18 cellular contexts compared by ENCODE assay signal in genomic region chr15:28114721-28115622, GRCh38. TPM values are rescaled to one million over a fixed set of nuclear protein-coding genes. Genes with fewer than 3 reads are reported as not detected.
DNase-seq lines count a peak whose midpoint lies in the region; TF ChIP-seq lines count a peak whose summit lies in the region.
"Had no signal": no experiment of that assay in that cellular context is flagged by ENCODE, and none has a peak within 500 bp of the region (broad histone marks: within the 10 kb centered on the region; RNA-seq: fewer than 3 reads in every experiment).

No MANE protein-coding gene starts in this region.

- DNase-seq in EH (ENCODE audit: low read depth) (peak; percentile 46), RPMI7951 (ENCODE audit: low read depth) (peak; percentile 65), fibroblast of mammary gland (ENCODE audit: low read depth) (peak; percentile 22), smooth muscle cell of the brain vasculature (ENCODE audit: low read depth, low spot score) (peak; percentile 33), NCI-H345 (lab: John Stamatoyannopoulos, UW) (no peak), NCI-H526 (lab: John Stamatoyannopoulos, UW) (no peak)
- DNase-seq in stimulated activated CD4-positive, alpha-beta T cell treated with anti-CD3 and anti-CD28 coated beads, Interleukin-4, amount 100 ng/mL, for 1 hour: no peak
- DNase-seq: activated CD4-positive, alpha-beta memory T cell treated with anti-CD3 and anti-CD28 coated beads for 36 hours; activated CD4-positive, CD25-positive, alpha-beta regulatory T cell; activated naive CD4-positive, alpha-beta T cell; activated T-cell treated with anti-CD3 and anti-CD28 coated beads, Interleukin-2, amount 50 U/mL, for 24 hours; colonic mucosa; NCI-H2171 treated with DMSO at 0.1 percent for 48 hours; uterus had no signal

- TF ChIP-seq CTCF in fibroblast of mammary gland (conservative IDR thresholded peaks at IDR 0.05; ENCODE audit: control insufficient read depth, insufficient read depth, low read depth, low read length): no peak

- no peak overlapping the region for H3K4me3 ChIP-seq in fibroblast of mammary gland (ENCODE audit: control insufficient read depth, low read depth, low read length)
- H3K4me3 ChIP-seq: ascending aorta, colonic mucosa, K562, right lobe of liver, uterus had no signal

RNA-seq across cellular contexts. Expression of gene OCA2, which starts 15.9 kb away (rescaled TPM):
- not detected in 2 replicates for total RNA-seq in RPMI7951 (2014; rRNA removed; shearing (Covaris generic))
- total RNA-seq: activated CD4-positive, alpha-beta memory T cell treated with anti-CD3 and anti-CD28 coated beads for 36 hours; natural killer cell treated with Interleukin-12 subunit alpha and Interleukin-12 subunit beta and Interleukin-15 and Interleukin-18, amount 100 ng/mL, for 72 hours had no signal

Comparison
In these comparisons a context has a peak if more than half of its experiments do, and no peak if none do; other contexts are left out.
1. DNase-seq: peak in EH (single experiment), RPMI7951 (single experiment), fibroblast of mammary gland (single experiment) and smooth muscle cell of the brain vasculature (single experiment); none in stimulated activated CD4-positive, alpha-beta T cell treated with anti-CD3 and anti-CD28 coated beads, Interleukin-4, amount 100 ng/mL, for 1 hour (single experiment), NCI-H345 (single experiment) and NCI-H526 (0 of 2).